8 cellular contexts compared by ENCODE assay signal in the genomic region with DNA sequence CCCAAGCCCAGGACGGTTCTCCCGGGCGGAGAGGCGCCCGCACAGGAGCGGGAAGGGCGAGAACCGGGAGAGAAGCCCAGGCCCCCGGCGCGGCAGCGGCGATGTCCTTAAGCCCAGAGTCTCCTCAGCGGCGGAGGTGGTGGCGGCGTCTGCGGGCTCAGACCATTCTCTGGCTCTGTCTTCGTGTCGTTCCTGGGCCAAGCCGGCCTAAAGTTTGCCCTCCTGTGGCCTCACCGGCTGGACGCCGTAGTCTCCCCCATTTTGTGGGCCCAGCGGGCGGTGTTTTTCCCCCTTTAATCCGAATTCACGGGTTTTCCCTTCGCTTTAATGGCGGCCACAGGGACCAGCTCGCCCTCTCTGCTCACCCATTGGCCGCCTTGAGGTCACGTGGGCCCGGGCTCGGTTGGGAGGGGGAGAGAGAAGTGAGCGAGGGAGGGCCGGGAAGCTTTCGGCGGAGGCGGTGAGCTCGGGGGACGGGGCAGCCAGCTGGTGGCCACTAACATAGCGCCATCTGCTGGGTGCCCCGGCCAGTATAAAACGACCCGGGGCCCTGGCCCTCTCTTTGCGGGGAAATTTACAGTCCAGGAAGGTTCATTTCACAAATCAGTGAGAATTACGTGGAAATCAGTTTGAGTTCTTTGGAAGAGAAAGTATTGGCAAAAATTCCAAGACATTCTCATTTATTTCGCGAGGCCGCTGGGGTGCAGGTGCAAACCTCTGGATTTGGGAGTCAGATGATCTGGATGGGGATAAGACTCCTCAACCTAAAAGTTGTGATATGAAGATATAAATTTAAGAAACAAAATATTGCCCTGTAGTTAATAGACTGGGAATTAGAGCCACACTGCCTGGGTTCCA. TPM values are rescaled to one million over a fixed set of nuclear protein-coding genes. Genes with fewer than 3 reads are reported as not detected.
DNase-seq lines count a peak whose midpoint lies in the region; ATAC-seq and TF ChIP-seq lines count a peak whose summit lies in the region.

No MANE protein-coding gene starts in this region.

- H4K20me1 ChIP-seq in Karpas-422 (ENCODE audit: insufficient read depth, low read depth, low read length), result peaks cover 33% of the 10 kb centered on the region

- H3K9ac ChIP-seq in Karpas-422 (ENCODE audit: low read length), result peak overlapping the region; percentile 98

- H3K27me3 ChIP-seq in Karpas-422 (ENCODE audit: low read length), result no peaks in the 10 kb centered on the region
- H3K27me3 ChIP-seq in Peyer's patch, result no peaks in the 10 kb centered on the region
- H3K27me3 ChIP-seq in esophagus squamous epithelium, result no peaks in the 10 kb centered on the region

- H3K9me3 ChIP-seq in Karpas-422 (ENCODE audit: low read length), result no peaks in the 10 kb centered on the region
- no peaks in the 10 kb centered on the region for H3K9me3 ChIP-seq in Peyer's patch
- no peaks in the 10 kb centered on the region for H3K9me3 ChIP-seq in esophagus squamous epithelium

- H2AFZ ChIP-seq in Karpas-422 (ENCODE audit: low read length), result peak overlapping the region; percentile 85

- intact Hi-C loops in esophagus squamous epithelium (cut with DNase I), result no loop called here

- DNase-seq in Daoy (ENCODE audit: low read depth), result peak; percentile 99
- peak; percentile 99 for DNase-seq in Karpas-422
- peak; percentile 99 for DNase-seq in Peyer's patch
- DNase-seq in activated T-helper 1 cell treated with Interleukin-2 at 50 U/mL for 16 hours (ENCODE audit: low read depth), result peak; percentile 98
- peak; percentile 96 for DNase-seq in esophagus squamous epithelium (lab: John Stamatoyannopoulos, UW)
- DNase-seq in myocyte (ENCODE audit: low read depth), result peak; percentile 99
- peak; percentile 97 to 98 for DNase-seq in stimulated activated CD8-positive, alpha-beta memory T cell treated with anti-CD3 and anti-CD28 coated beads, Interleukin-7, amount 100 ng/mL, for 4 hours (ENCODE audit: low read depth in 2 of 2)

- 0 to 5% methylated on average over 32 of the region's 51 CpGs for WGBS in esophagus squamous epithelium, 2 donors

- peaks cover 47% of the 10 kb centered on the region for H3K79me2 ChIP-seq in Karpas-422 (ENCODE audit: low read length)

- H3K4me1 ChIP-seq in Karpas-422 (ENCODE audit: low read length) (peaks cover 33% of the 10 kb centered on the region), Peyer's patch (peaks cover 0 to 9% (median 3%) of the 10 kb centered on the region in 4 donors), esophagus squamous epithelium (peaks cover 9 to 36% (median 9%) of the 10 kb centered on the region in 3 donors)

- TF ChIP-seq POLR2A in Peyer's patch (IDR thresholded peaks at IDR 0.05) (peak; percentile 61 to 72), esophagus squamous epithelium (IDR thresholded peaks at IDR 0.05) (peak in 3 of 4 donors; percentile 37 to 60 (median 54))

- peak overlapping the region; percentile 95 for H3K4me3 ChIP-seq in Karpas-422 (ENCODE audit: low read length)
- H3K4me3 ChIP-seq in Peyer's patch, result peak overlapping the region; percentile 72 to 98 (median 96)
- H3K4me3 ChIP-seq in esophagus squamous epithelium, result peak overlapping the region; percentile 95 to 99 (median 98)

- peaks cover 21% of the 10 kb centered on the region for H3K36me3 ChIP-seq in Karpas-422 (ENCODE audit: insufficient read depth, low read length)
- H3K36me3 ChIP-seq in Peyer's patch, result peaks cover 0 to 1% (median 0%) of the 10 kb centered on the region in 3 donors
- H3K36me3 ChIP-seq in esophagus squamous epithelium, result peaks cover 0 to 9% (median 0%) of the 10 kb centered on the region in 3 donors

- no peaks in the 10 kb centered on the region for H3K9me2 ChIP-seq in Karpas-422 (replicated peaks; ENCODE audit: insufficient read depth, low read length)

- H3K27ac ChIP-seq in Karpas-422 (ENCODE audit: low read length), result peak overlapping the region; percentile 83
- H3K27ac ChIP-seq in Peyer's patch, result peak overlapping the region; percentile 95 to 99 (median 98)
- H3K27ac ChIP-seq in esophagus squamous epithelium, result peak overlapping the region; percentile 99 to 100 (median 99)

- TF ChIP-seq CTCF in Peyer's patch (IDR thresholded peaks at IDR 0.05) (peak; percentile 84 to 95 (median 92)), esophagus squamous epithelium (IDR thresholded peaks at IDR 0.05) (peak; percentile 89 to 95 (median 93))

- ATAC-seq in GM21825 (IDR thresholded peaks at IDR 0.05; ENCODE audit: unreplicated experiment), result peak; percentile 93

- peak overlapping the region; percentile 76 for H3K4me2 ChIP-seq in Karpas-422 (ENCODE audit: low read depth, low read length, poor library complexity, severe bottlenecking)

RNA-seq across cellular contexts. Expression of gene MED13, which starts 0.8 kb away (rescaled TPM):
- 20.3 and 31.6 TPM in 2 replicates for total RNA-seq in Daoy (2014; rRNA removed; shearing (Covaris generic))
- 40.9 and 90.3 TPM in 2 replicates for total RNA-seq in Karpas-422 (2014; rRNA removed; shearing (Covaris generic); ENCODE audit: low replicate concordance)
- total RNA-seq in Peyer's patch (100 to 1,000 TPM in 3 of 4 donors, 10 to 100 TPM in 1; 84.4 to 452 (median 131) TPM), esophagus squamous epithelium (10 to 100 TPM; 24.3 to 69.0 (median 51.0) TPM), myocyte (43.0 and 59.2 TPM in 2 replicates)
- 9.9 TPM for polyA plus RNA-seq in myocyte (2012)

Comparison
In these comparisons a context has a peak if more than half of its experiments do, and no peak if none do; other contexts are left out.
1. Peak in every context shown above with its lines: DNase-seq, ATAC-seq, H3K4me3 ChIP-seq and H3K27ac ChIP-seq.